Comparison of ENCODE assay signal across 8 cellular contexts in the genomic region with DNA sequence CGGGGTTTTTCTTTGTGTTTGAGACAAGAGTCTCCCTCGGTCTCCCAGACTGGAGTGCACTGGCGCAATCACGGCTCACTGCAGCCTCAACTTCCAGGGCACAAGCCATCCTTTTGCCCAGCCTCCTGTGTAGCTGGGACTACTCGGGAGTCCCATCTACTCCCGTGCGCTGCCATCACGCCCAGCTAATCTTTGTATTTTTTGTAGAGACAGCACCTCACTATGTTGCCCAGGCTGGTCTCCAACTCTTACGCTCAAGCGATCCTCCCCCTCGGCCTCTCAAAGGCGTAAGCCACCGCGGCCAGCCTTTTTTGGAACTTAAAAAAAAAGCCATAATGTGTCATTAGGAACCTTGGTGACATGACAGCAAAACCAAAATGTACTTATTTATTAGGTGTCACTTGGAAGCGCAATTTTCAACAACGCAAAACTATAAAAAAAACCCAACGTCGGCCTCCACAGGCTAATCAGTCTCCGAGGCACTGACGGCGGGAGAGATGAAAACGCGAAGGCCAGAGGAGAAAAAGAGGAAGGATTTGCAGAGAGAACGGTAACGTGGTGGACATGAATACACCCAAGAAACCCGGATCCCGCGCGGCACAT. TPM values are rescaled to one million over a fixed set of nuclear protein-coding genes. Genes with fewer than 3 reads are reported as not detected.
DNase-seq lines count a peak whose midpoint lies in the region; ATAC-seq, FAIRE-seq and TF ChIP-seq lines count a peak whose summit lies in the region.

No MANE protein-coding gene starts in this region.

- intact Hi-C loops in adrenal gland (cut with DNase I), result no loop called here

- no peak for TF ChIP-seq CTCF in adrenal gland (IDR thresholded peaks at IDR 0.05)

- H3K4me2 ChIP-seq in skeletal muscle satellite cell (ENCODE audit: low read length), result peak overlapping the region; percentile 97

- WGBS in adrenal gland, 4 donors, result 13 to 25% (median 16%) methylated on average over 25 to 29 of the region's 29 CpGs

- H3K4me1 ChIP-seq in adrenal gland (replicated peaks in 1 of 2) (peaks cover 34 to 50% of the 10 kb centered on the region in 2 donors), skeletal muscle satellite cell (ENCODE audit: control insufficient read depth, insufficient read depth, low read length) (peaks cover 37% of the 10 kb centered on the region)

- FAIRE-seq in frontal cortex (lab: Jason Lieb, UNC), result no peak

- peak overlapping the region; percentile 100 for H3K9ac ChIP-seq in skeletal muscle satellite cell (ENCODE audit: low read depth, low read length)

- H3K27me3 ChIP-seq in adrenal gland (no peaks in the 10 kb centered on the region), skeletal muscle satellite cell (ENCODE audit: control insufficient read depth, insufficient read depth, low read length) (no peaks in the 10 kb centered on the region)

- H3K36me3 ChIP-seq in adrenal gland (replicated peaks in 1 of 2) (no peaks in the 10 kb centered on the region), skeletal muscle satellite cell (ENCODE audit: insufficient read depth, low read length) (peaks cover 5% of the 10 kb centered on the region)

- no peak for TF ChIP-seq POLR2A in adrenal gland (IDR thresholded peaks at IDR 0.05)

- H3K27ac ChIP-seq in adrenal gland, result peak overlapping the region; percentile 97 to 100 (median 99)

- H3K4me3 ChIP-seq in adrenal gland (peak overlapping the region; percentile 44 to 98 (median 68)), iPS-11a (ENCODE audit: low read depth, low read length) (peak overlapping the region; percentile 95), skeletal muscle satellite cell (ENCODE audit: low read length) (peak overlapping the region; percentile 96)

- peak; percentile 43 for DNase-seq in ELF-1 (ENCODE audit: low read depth, low spot score)
- DNase-seq in NOMO-1 treated with DMSO at 0.1 percent for 48 hours (lab: John Stamatoyannopoulos, UW; ENCODE audit: unreplicated experiment), result peak; percentile 85
- DNase-seq in adrenal gland, result peak; percentile 43 to 79 (median 64)
- no peak for DNase-seq in frontal cortex (ENCODE audit: low spot score in 2 of 2)
- no peak for DNase-seq in NCI-H1048 (lab: John Stamatoyannopoulos, UW)

- H3K9me3 ChIP-seq in adrenal gland (replicated peaks in 1 of 3) (no peaks in the 10 kb centered on the region), skeletal muscle satellite cell (replicated peaks; ENCODE audit: low read length) (no peaks in the 10 kb centered on the region)

- ATAC-seq in HG02870 (IDR thresholded peaks at IDR 0.05; ENCODE audit: unreplicated experiment), result no peak

RNA-seq across cellular contexts. Expression of a gene that starts 0.9 kb away (rescaled TPM):
- total RNA-seq in adrenal gland, result 100 to 1,000 TPM in 1 of 8 donors, 10 to 100 TPM in 7; 12.9 to 113 (median 57.3) TPM
- 100 to 1,000 TPM; 126 to 291 (median 237) TPM for polyA plus RNA-seq in adrenal gland
- total RNA-seq in skeletal muscle satellite cell (2012; rRNA removed), result 12.4 and 15.5 TPM in 2 replicates
- total RNA-seq in frontal cortex, result 40.4 TPM

RNA-seq across cellular contexts. Expression of a gene that starts 1.8 kb away (rescaled TPM):
- total RNA-seq in adrenal gland, result 10 to 100 TPM; 11.6 to 32.9 (median 19.0) TPM
- polyA plus RNA-seq in adrenal gland, result 10 to 100 TPM in 1 of 3 donors, 1 to 10 TPM in 2; 6.8 to 20.0 (median 7.7) TPM
- total RNA-seq in skeletal muscle satellite cell (2012; rRNA removed), result 3.1 and 3.5 TPM in 2 replicates
- 8.6 TPM for total RNA-seq in frontal cortex

Comparison
In these comparisons a context has a peak if more than half of its experiments do, and no peak if none do; other contexts are left out.
1. DNase-seq: peak in ELF-1 (single experiment), NOMO-1 treated with DMSO at 0.1 percent for 48 hours (single experiment) and adrenal gland (7 of 7); none in frontal cortex (0 of 2) and NCI-H1048 (single experiment).
2. Peak in every context shown above with its lines, with median percentiles within 50 percentile points of each other: H3K4me3 ChIP-seq.